8 cellular contexts compared by ENCODE assay signal in the genomic region with DNA sequence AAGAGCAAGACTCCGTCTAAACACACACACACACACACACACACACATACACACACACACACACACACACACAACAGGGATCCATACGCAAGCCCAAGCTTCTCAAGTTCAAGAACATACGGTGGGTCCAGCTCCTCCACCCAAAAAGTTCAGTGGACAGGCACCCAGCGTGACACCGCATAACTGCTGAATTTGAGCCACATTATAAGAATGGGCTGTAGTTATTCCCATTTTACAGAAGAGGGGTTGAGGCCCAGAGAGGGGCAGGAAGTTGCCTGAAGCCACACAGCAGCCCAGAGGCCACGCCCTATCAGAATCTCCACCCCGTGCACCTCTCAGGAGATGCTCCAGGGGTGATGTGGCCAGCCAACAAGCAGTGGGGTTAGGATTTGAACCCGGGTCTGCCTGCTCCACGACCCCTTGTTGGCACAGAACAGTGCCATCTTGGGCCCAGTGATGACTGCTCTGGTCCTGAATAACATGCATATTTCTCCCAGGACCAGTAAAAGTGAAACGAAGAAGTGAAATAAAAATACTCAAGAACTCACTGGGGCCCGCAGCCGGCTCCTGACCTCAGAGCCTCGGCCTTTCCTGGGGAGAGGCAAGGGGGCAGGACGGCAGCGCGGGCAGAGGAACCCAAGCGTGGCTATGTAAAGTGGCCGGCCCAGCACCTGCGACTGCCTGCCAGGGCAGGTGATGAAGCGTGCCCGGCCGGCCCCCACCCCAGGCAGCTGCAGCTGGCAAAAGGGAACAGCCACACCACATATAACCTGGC.
DNase-seq lines count a peak whose midpoint lies in the region; ATAC-seq and TF ChIP-seq lines count a peak whose summit lies in the region.

No MANE protein-coding gene starts in this region.

- TF ChIP-seq CTCF in GM06990 (IDR thresholded peaks at IDR 0.05; ENCODE audit: insufficient read depth, low read length, poor library complexity, severe bottlenecking) (no peak), mucosa of descending colon (IDR thresholded peaks at IDR 0.05) (no peak), chondrocyte (IDR thresholded peaks at IDR 0.05) (no peak)

- H3K36me3 ChIP-seq in GM06990 (ENCODE audit: control insufficient read depth, insufficient read depth, low read length): no peaks in the 10 kb centered on the region
- H3K36me3 ChIP-seq in mucosa of descending colon (ENCODE audit: low read depth): no peaks in the 10 kb centered on the region

- H3K4me3 Mint-ChIP-seq in chondrocyte (ENCODE audit: unreplicated experiment): no peak overlapping the region

- no peaks in the 10 kb centered on the region for H3K36me3 Mint-ChIP-seq in chondrocyte (ENCODE audit: low read depth)

- H3K4me3 ChIP-seq in GM06990 (replicated peaks; ENCODE audit: low read depth, low read length) (no peak overlapping the region), mucosa of descending colon (no peak overlapping the region)

- H3K27me3 Mint-ChIP-seq in chondrocyte (ENCODE audit: low read depth): peaks cover 10% of the 10 kb centered on the region

- no peaks in the 10 kb centered on the region for H3K9me3 Mint-ChIP-seq in chondrocyte (ENCODE audit: low read depth)

- H3K4me1 Mint-ChIP-seq in chondrocyte (ENCODE audit: low read depth): no peaks in the 10 kb centered on the region

- H3K9me3 ChIP-seq in mucosa of descending colon: no peaks in the 10 kb centered on the region

- peak; percentile 74 for ATAC-seq in GM21447 (IDR thresholded peaks at IDR 0.05; ENCODE audit: unreplicated experiment)
- ATAC-seq in mucosa of descending colon: peak; percentile 64
- ATAC-seq in GM18498 (IDR thresholded peaks at IDR 0.05; ENCODE audit: unreplicated experiment): no peak
- ATAC-seq in GM21515 (IDR thresholded peaks at IDR 0.05; ENCODE audit: unreplicated experiment): no peak

- peaks cover 15% of the 10 kb centered on the region for H3K4me1 ChIP-seq in mucosa of descending colon (ENCODE audit: low read depth)

- intact Hi-C loops in mucosa of descending colon (cut with DNase I, micrococcal nuclease): no loop called here

- DNase-seq in GM06990 (ENCODE audit: extremely low read depth, insufficient read length) (peak; percentile 89), SHP77 (lab: John Stamatoyannopoulos, UW) (peak; percentile 39 to 70), mucosa of descending colon (peak in 2 of 3 donors; percentile 54 to 83), chondrocyte (ENCODE audit: low spot score) (no peak), kidney glomerular epithelial cell (lab: John Stamatoyannopoulos, UW) (no peak)

- H3K27ac Mint-ChIP-seq in chondrocyte (ENCODE audit: unreplicated experiment): no peak overlapping the region

- H3K27me3 ChIP-seq in GM06990 (replicated peaks; ENCODE audit: control insufficient read depth, insufficient read depth, low read length): no peaks in the 10 kb centered on the region; the same call in 1 of the 2 replicates

Comparison
In these comparisons a context has a peak if more than half of its experiments do, and no peak if none do; other contexts are left out.
1. DNase-seq: peak in GM06990 (single experiment), SHP77 (2 of 2) and mucosa of descending colon (2 of 3); none in chondrocyte (single experiment) and kidney glomerular epithelial cell (single experiment).
2. ATAC-seq: peak in GM21447 (single experiment) and mucosa of descending colon (single experiment); none in GM18498 (single experiment) and GM21515 (single experiment).